In the genomic region with DNA sequence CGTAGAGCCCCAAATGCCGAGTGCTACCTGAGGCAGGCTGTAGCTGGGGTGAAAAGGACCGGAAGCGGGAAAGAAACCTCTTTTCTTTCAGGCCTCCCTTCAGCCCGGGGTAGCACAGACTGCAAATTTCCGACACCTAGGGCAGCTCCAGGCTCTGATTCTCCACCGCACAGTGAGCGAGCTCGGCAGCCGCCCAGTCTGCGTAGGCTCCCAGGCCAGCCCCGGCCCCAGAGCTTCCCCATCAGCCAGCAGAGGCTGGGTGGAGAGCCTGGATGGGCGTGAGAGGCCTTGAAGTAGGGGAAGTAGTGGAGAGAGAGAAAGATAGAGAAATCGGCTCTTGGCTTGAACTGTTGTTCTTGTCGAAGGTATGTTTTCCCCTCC, we compare ENCODE assay signal across 16 cellular contexts.
DNase-seq lines count a peak whose midpoint lies in the region; ATAC-seq lines count a peak whose summit lies in the region.
"Had no signal": no experiment of that assay in that cellular context is flagged by ENCODE, and none has a peak within 500 bp of the region (broad histone marks: within the 10 kb centered on the region; RNA-seq: fewer than 3 reads in every experiment).

No MANE protein-coding gene starts in this region.

- H3K4me1 ChIP-seq in HUES48 (ENCODE audit: control insufficient read depth, insufficient read depth, low read length), result peaks cover 75% of the 10 kb centered on the region

- H3K27ac ChIP-seq in HUES48 (ENCODE audit: low read depth, low read length), result no peak overlapping the region
- H3K27ac ChIP-seq: SJSA1 had no signal

- ATAC-seq in GM18520 (IDR thresholded peaks at IDR 0.05; ENCODE audit: unreplicated experiment), result no peak
- ATAC-seq in GM21619 (IDR thresholded peaks at IDR 0.05; ENCODE audit: unreplicated experiment), result no peak
- ATAC-seq: CD8-positive, alpha-beta T cell; natural killer cell treated with Interleukin-12 subunit alpha and Interleukin-12 subunit beta and Interleukin-15 and Interleukin-18, amount 100 ng/mL, for 72 hours had no signal

- H3K36me3 ChIP-seq in HUES48 (ENCODE audit: control insufficient read depth, insufficient read depth, low read length), result no peaks in the 10 kb centered on the region
- H3K36me3 ChIP-seq: SJSA1 had no signal

- peaks cover 100% of the 10 kb centered on the region for H3K27me3 ChIP-seq in HUES48 (ENCODE audit: control insufficient read depth, insufficient read depth, low read length)

- DNase-seq in ELF-1 (ENCODE audit: low read depth, low spot score), result peak; percentile 79
- peak; percentile 75 for DNase-seq in ecto neural progenitor cell (ENCODE audit: low spot score)
- DNase-seq in islet precursor cell, result peak; percentile 74
- DNase-seq in NCI-H187 treated with DMSO at 0.1 percent for 48 hours (lab: John Stamatoyannopoulos, UW), result no peak
- DNase-seq in MV-4-11 (lab: John Stamatoyannopoulos, UW), result no peak
- DNase-seq: CD8-positive, alpha-beta T cell; DND-41; HFFc6; MM.1S; NCI-H2081; stimulated activated CD4-positive, alpha-beta T cell treated with anti-CD3 and anti-CD28 coated beads, Interleukin-4, amount 100 ng/mL, for 4 hours had no signal

- no peak overlapping the region for H3K9ac ChIP-seq in HUES48 (ENCODE audit: low read depth, low read length)

- H3K4me3 ChIP-seq in HUES48 (ENCODE audit: low read depth, low read length), result peak overlapping the region; percentile 51
- H3K4me3 ChIP-seq: SJSA1 had no signal

- H3K9me3 ChIP-seq in HUES48 (ENCODE audit: control insufficient read depth, insufficient read depth, low read length), result no peaks in the 10 kb centered on the region
- H3K9me3 ChIP-seq: SJSA1 had no signal

Comparison
In these comparisons a context has a peak if more than half of its experiments do, and no peak if none do; other contexts are left out.
1. DNase-seq: peak in ELF-1 (single experiment), ecto neural progenitor cell (single experiment) and islet precursor cell (single experiment); none in NCI-H187 treated with DMSO at 0.1 percent for 48 hours (single experiment) and MV-4-11 (single experiment).